ENCODE assay signal across 17 cellular contexts in the genomic region with DNA sequence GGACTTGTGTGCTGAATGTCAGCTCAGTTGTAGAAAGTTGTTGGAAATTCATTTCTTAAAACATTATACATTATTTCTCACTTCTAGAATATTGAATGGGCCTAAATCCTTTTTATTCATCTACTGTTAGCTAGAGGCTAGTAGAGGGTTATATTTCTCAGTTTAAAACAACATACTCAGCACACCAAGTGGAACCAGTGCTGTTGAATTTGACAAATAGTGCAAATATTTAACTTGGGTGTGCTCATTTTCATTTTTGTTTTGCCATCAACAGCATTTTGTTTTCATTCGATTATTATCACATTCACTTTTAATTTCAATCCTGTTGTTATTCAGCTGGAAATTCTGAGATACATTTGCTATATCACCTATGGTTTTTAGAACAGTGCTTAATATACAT.
DNase-seq lines count a peak whose midpoint lies in the region; ATAC-seq and TF ChIP-seq lines count a peak whose summit lies in the region.
"Had no signal": no experiment of that assay in that cellular context is flagged by ENCODE, and none has a peak within 500 bp of the region (broad histone marks: within the 10 kb centered on the region; RNA-seq: fewer than 3 reads in every experiment).

No MANE protein-coding gene starts in this region.

- no peaks in the 10 kb centered on the region for H3K36me3 Mint-ChIP-seq in MCF 10A (ENCODE audit: insufficient read depth, unreplicated experiment)
- no peaks in the 10 kb centered on the region for H3K36me3 Mint-ChIP-seq in activated T-helper 17 cell treated with anti-CD3 and anti-CD28 coated beads, Interleukin-2, amount 50 U/mL, for 72 hours (ENCODE audit: low read depth)
- H3K36me3 Mint-ChIP-seq: CD8-positive, alpha-beta memory T cell had no signal

- H3K4me1 Mint-ChIP-seq in MCF 10A (ENCODE audit: insufficient read depth, unreplicated experiment): peaks cover 6% of the 10 kb centered on the region
- no peaks in the 10 kb centered on the region for H3K4me1 Mint-ChIP-seq in activated T-helper 17 cell treated with anti-CD3 and anti-CD28 coated beads, Interleukin-2, amount 50 U/mL, for 72 hours
- H3K4me1 Mint-ChIP-seq: CD8-positive, alpha-beta memory T cell had no signal

- H3K9me3 Mint-ChIP-seq in MCF 10A (ENCODE audit: unreplicated experiment): no peaks in the 10 kb centered on the region
- peaks cover 8% of the 10 kb centered on the region for H3K9me3 Mint-ChIP-seq in activated T-helper 17 cell treated with anti-CD3 and anti-CD28 coated beads, Interleukin-2, amount 50 U/mL, for 72 hours
- H3K9me3 Mint-ChIP-seq: CD8-positive, alpha-beta memory T cell; HFFc6 had no signal

- H3F3A ChIP-seq in PC-3 (ENCODE audit: low read length, unreplicated experiment): no peaks in the 10 kb centered on the region

- H3K79me2 ChIP-seq in PC-3 (ENCODE audit: low read length): no peaks in the 10 kb centered on the region

- no peak for TF ChIP-seq CTCF in MCF 10A (IDR thresholded peaks at IDR 0.05; ENCODE audit: unreplicated experiment)
- no peak for TF ChIP-seq CTCF in breast epithelium (IDR thresholded peaks at IDR 0.05)
- TF ChIP-seq CTCF in PC-3 (conservative IDR thresholded peaks at IDR 0.05; ENCODE audit: low read depth, low read length): no peak

- intact Hi-C loops in MCF 10A (cut with micrococcal nuclease): no loop called here
- intact Hi-C loops in breast epithelium (cut with DNase I; ENCODE audit: low total_unique reads): no loop called here
- intact Hi-C loops in PC-3 (cut with micrococcal nuclease): loop anchor here (1.0 to 2.0 kb wide), 4 partner anchors 29 to 289 kb away; no protein-coding TSS in a partner anchor

- POLR2A ChIA-PET in MCF 10A (lab: Yijun Ruan, JAX): interaction anchor here (0.6 to 1.2 kb wide), 3 partner anchors 11 to 1526 kb away, joined by 3 to 5 read pairs (median 3); no protein-coding TSS in a partner anchor
- POLR2A ChIA-PET in PC-3 (lab: Charles Lee; ENCODE audit: unreplicated experiment): no interaction called here

- H3K9me3 ChIP-seq in breast epithelium (no peaks in the 10 kb centered on the region), PC-3 (ENCODE audit: low read length) (no peaks in the 10 kb centered on the region)
- H3K9me3 ChIP-seq: BLaER1 had no signal

- ATAC-seq in PC-3: peak; percentile 59
- no peak for ATAC-seq in activated T-helper 17 cell treated with anti-CD3 and anti-CD28 coated beads, Interleukin-2, amount 50 U/mL, for 72 hours (replicated peaks)
- ATAC-seq: GM12878 had no signal

- peak overlapping the region; percentile 73 for H3K4me2 ChIP-seq in PC-3 (ENCODE audit: low read length)
- H3K4me2 ChIP-seq: BLaER1 had no signal

- no peaks in the 10 kb centered on the region for H3K27me3 Mint-ChIP-seq in MCF 10A (ENCODE audit: insufficient read depth, unreplicated experiment)
- H3K27me3 Mint-ChIP-seq in activated T-helper 17 cell treated with anti-CD3 and anti-CD28 coated beads, Interleukin-2, amount 50 U/mL, for 72 hours: peaks cover 3% of the 10 kb centered on the region

- H3K36me3 ChIP-seq in breast epithelium (no peaks in the 10 kb centered on the region), PC-3 (ENCODE audit: low read depth, low read length) (no peaks in the 10 kb centered on the region)
- H3K36me3 ChIP-seq: BLaER1 had no signal

- no peak overlapping the region for H3K9ac ChIP-seq in PC-3 (ENCODE audit: low read length)
- H3K9ac ChIP-seq: BLaER1 had no signal

- H3K4me1 ChIP-seq in breast epithelium (no peaks in the 10 kb centered on the region), PC-3 (ENCODE audit: insufficient read depth, low read length) (peaks cover 35% of the 10 kb centered on the region)
- H3K4me1 ChIP-seq: BLaER1 had no signal

- CTCF ChIA-PET in MCF 10A (lab: Yijun Ruan, JAX): no interaction called here
- CTCF ChIA-PET in PC-3 (lab: Charles Lee): no interaction called here

- DNase-seq in MCF 10A (ENCODE audit: unreplicated experiment) (no peak), breast epithelium (ENCODE audit: low spot score in 2 of 2) (no peak), PC-3 (peak; percentile 47), epithelial cell of prostate (ENCODE audit: low read depth, low spot score) (no peak), H4 (ENCODE audit: low spot score) (no peak)
- no peak for DNase-seq in stimulated activated CD4-positive, alpha-beta T cell treated with anti-CD3 and anti-CD28 coated beads, Interleukin-15, amount 100 ng/mL, for 24 hours
- DNase-seq: 8988T; AML-193; CD8-positive, alpha-beta memory T cell; DMS79; GOT3; HCEC 1CT had no signal

- TF ChIP-seq POLR2A in breast epithelium (IDR thresholded peaks at IDR 0.05): no peak

- no peak overlapping the region for H3K4me3 ChIP-seq in breast epithelium
- H3K4me3 ChIP-seq in PC-3 (ENCODE audit: low read length): peak overlapping the region; percentile 28; the same call in 1 of the 2 replicates
- H3K4me3 ChIP-seq: BLaER1, GM12878 had no signal

- H2AFZ ChIP-seq in PC-3 (ENCODE audit: low read length): peak overlapping the region; percentile 33; the same call in 1 of the 2 replicates

- BruUV-seq in MCF 10A (replicated peaks; lab: Mats Ljungman, UMichigan) (no TSS peak), PC-3 (replicated peaks; lab: Mats Ljungman, UMichigan) (no TSS peak)

- H3K27me3 ChIP-seq in breast epithelium (no peaks in the 10 kb centered on the region), PC-3 (ENCODE audit: low read length) (no peaks in the 10 kb centered on the region)
- H3K27me3 ChIP-seq: BLaER1 had no signal

- H3K4me3 Mint-ChIP-seq in MCF 10A (ENCODE audit: unreplicated experiment): no peak overlapping the region
- H3K4me3 Mint-ChIP-seq in activated T-helper 17 cell treated with anti-CD3 and anti-CD28 coated beads, Interleukin-2, amount 50 U/mL, for 72 hours: no peak overlapping the region
- H3K4me3 Mint-ChIP-seq: CD8-positive, alpha-beta memory T cell had no signal

- peak overlapping the region in 1 of 2 donors; percentile 27 for H3K27ac ChIP-seq in breast epithelium
- H3K27ac ChIP-seq in PC-3 (ENCODE audit: low read length): peak overlapping the region; percentile 47
- peak overlapping the region; percentile 7 for H3K27ac ChIP-seq in epithelial cell of prostate
- H3K27ac ChIP-seq: BLaER1, HL-60 had no signal

- H3K9me2 ChIP-seq in PC-3 (replicated peaks; ENCODE audit: low read length): no peaks in the 10 kb centered on the region

- H3K27ac Mint-ChIP-seq in MCF 10A (ENCODE audit: low read depth, unreplicated experiment): peak overlapping the region; percentile 31
- H3K27ac Mint-ChIP-seq in activated T-helper 17 cell treated with anti-CD3 and anti-CD28 coated beads, Interleukin-2, amount 50 U/mL, for 72 hours: no peak overlapping the region
- H3K27ac Mint-ChIP-seq: CD8-positive, alpha-beta memory T cell had no signal

- H4K20me1 ChIP-seq in PC-3 (ENCODE audit: low read length): no peaks in the 10 kb centered on the region
- H4K20me1 ChIP-seq: BLaER1 had no signal
